Comparison of ENCODE assay signal across 15 cellular contexts in genomic region chr2:213016166-213016983, GRCh38.
DNase-seq lines count a peak whose midpoint lies in the region; ATAC-seq and TF ChIP-seq lines count a peak whose summit lies in the region.
"Had no signal": no experiment of that assay in that cellular context is flagged by ENCODE, and none has a peak within 500 bp of the region (broad histone marks: within the 10 kb centered on the region; RNA-seq: fewer than 3 reads in every experiment).

No MANE protein-coding gene starts in this region.

- peak overlapping the region; percentile 32 for H3K4me3 Mint-ChIP-seq in activated B cell treated with CpG ODN at 0.5 μM for 24 hours
- no peak overlapping the region for H3K4me3 Mint-ChIP-seq in stimulated activated memory B cell treated with anti-CD40 and anti-IgM and Interleukin-4, amounts not matched to agents 10 μg/mL and 1 μg/mL and 100 μg/mL, for 72 hours
- H3K4me3 Mint-ChIP-seq: neural crest cell had no signal

- no peak overlapping the region for H3K27ac ChIP-seq in mammary epithelial cell (ENCODE audit: insufficient read depth, low read depth, low read length)
- H3K27ac ChIP-seq: foreskin keratinocyte had no signal

- no peaks in the 10 kb centered on the region for H3K9me3 ChIP-seq in mammary epithelial cell (replicated peaks; ENCODE audit: insufficient read depth, low read length)
- H3K9me3 ChIP-seq in BE2C = no peaks in the 10 kb centered on the region

- CTCF ChIA-PET in activated B cell treated with CpG ODN at 0.5 μM for 24 hours (lab: Charles Lee) (no interaction called here), mammary epithelial cell (lab: Charles Lee; ENCODE audit: low non-redundant PET) (no interaction called here)

- H3K9ac ChIP-seq in mammary epithelial cell (ENCODE audit: insufficient read depth, low read length) = no peak overlapping the region

- H3K36me3 ChIP-seq in mammary epithelial cell (ENCODE audit: insufficient read depth, low read length) (peaks cover 4% of the 10 kb centered on the region), BE2C (no peaks in the 10 kb centered on the region)

- no peak for DNase-seq in GM12864 (ENCODE audit: low read depth)
- DNase-seq in activated B cell treated with CpG ODN at 0.5 μM for 24 hours = no peak
- no peak for DNase-seq in mammary epithelial cell
- DNase-seq in BE2C = no peak
- DNase-seq: activated naive CD4-positive, alpha-beta T cell treated with anti-CD3 and anti-CD28 coated beads, Interleukin-2, amount 50 U/mL, for 16 hours; KG1; NCI-H226 had no signal

- in situ Hi-C loops in mammary epithelial cell (cut with MboI; ENCODE audit: low sequenced_read_pairs in 2 of 2) = no loop called here

- no peak for TF ChIP-seq CTCF in GM12864 (IDR thresholded peaks at IDR 0.05; ENCODE audit: low read depth, low read length, missing control alignments)
- TF ChIP-seq CTCF in activated B cell treated with CpG ODN at 0.5 μM for 24 hours (IDR thresholded peaks at IDR 0.05) = no peak
- TF ChIP-seq CTCF in mammary epithelial cell (conservative IDR thresholded peaks at IDR 0.05 in 1 of 2, IDR thresholded peaks at IDR 0.05 in 1 of 2; ENCODE audit: extremely low read depth in 1 of 2, insufficient read depth in 1 of 2, low read depth in 1 of 2, low read length in 2 of 2) = no peak
- TF ChIP-seq CTCF in BE2C (IDR thresholded peaks at IDR 0.05; ENCODE audit: low read depth, low read length) = no peak

- H3K79me2 ChIP-seq in mammary epithelial cell (ENCODE audit: insufficient read depth, low read length) = no peaks in the 10 kb centered on the region

- peaks cover 38% of the 10 kb centered on the region for H3K4me1 Mint-ChIP-seq in activated B cell treated with CpG ODN at 0.5 μM for 24 hours
- peaks cover 18% of the 10 kb centered on the region for H3K4me1 Mint-ChIP-seq in stimulated activated memory B cell treated with anti-CD40 and anti-IgM and Interleukin-4, amounts not matched to agents 10 μg/mL and 1 μg/mL and 100 μg/mL, for 72 hours
- H3K4me1 Mint-ChIP-seq: neural crest cell had no signal

- POLR2A ChIA-PET in activated B cell treated with CpG ODN at 0.5 μM for 24 hours (lab: Charles Lee) = interaction anchor here (0.5 to 1.8 kb wide), 4 partner anchors 22 to 136 kb away, joined by 3 to 7 read pairs (median 4); partner anchors contain the start of gene IKZF2

- no peaks in the 10 kb centered on the region for H3K27me3 ChIP-seq in mammary epithelial cell (ENCODE audit: insufficient read depth, low read length)
- H3K27me3 ChIP-seq in BE2C = peaks cover 6% of the 10 kb centered on the region
- H3K27me3 ChIP-seq: foreskin keratinocyte had no signal

- H3K4me3 ChIP-seq in GM12864 (ENCODE audit: low read depth, low read length) (peak overlapping the region; percentile 12; the same call in 1 of the 2 replicates), mammary epithelial cell (replicated peaks in 1 of 3; ENCODE audit: insufficient read depth in 1 of 3, low read depth in 2 of 3, low read length in 3 of 3) (no peak overlapping the region), BE2C (ENCODE audit: low read depth, low read length) (no peak overlapping the region)
- H3K4me3 ChIP-seq: smooth muscle cell had no signal

- no peaks in the 10 kb centered on the region for H4K20me1 ChIP-seq in mammary epithelial cell (ENCODE audit: insufficient read depth, low read length)

- H3K36me3 Mint-ChIP-seq in activated B cell treated with CpG ODN at 0.5 μM for 24 hours (ENCODE audit: low read depth) = peaks cover 14% of the 10 kb centered on the region
- H3K36me3 Mint-ChIP-seq in stimulated activated memory B cell treated with anti-CD40 and anti-IgM and Interleukin-4, amounts not matched to agents 10 μg/mL and 1 μg/mL and 100 μg/mL, for 72 hours = peaks cover 4% of the 10 kb centered on the region

- WGBS in mammary epithelial cell (ENCODE audit: low coverage, missing lambda C conversion rate) = 97% methylated on average over 3 of the region's 3 CpGs

- H2AFZ ChIP-seq in mammary epithelial cell (ENCODE audit: low read depth, low read length) = no peak overlapping the region

- H3K4me2 ChIP-seq in mammary epithelial cell (ENCODE audit: insufficient read depth, low read depth, low read length) = no peak overlapping the region
- H3K4me2 ChIP-seq: smooth muscle cell had no signal

- intact Hi-C loops in activated B cell treated with CpG ODN at 0.5 μM for 24 hours (cut with micrococcal nuclease) (loop anchor here (5.0 kb wide), 1 partner anchor 216 kb away; no protein-coding TSS in a partner anchor), mammary epithelial cell (cut with micrococcal nuclease) (no loop called here)

- dilution Hi-C loops in mammary epithelial cell (cut with HindIII; ENCODE audit: low sequenced_read_pairs) = no loop called here

- peak overlapping the region; percentile 85 for H3K27ac Mint-ChIP-seq in activated B cell treated with CpG ODN at 0.5 μM for 24 hours
- no peak overlapping the region for H3K27ac Mint-ChIP-seq in stimulated activated memory B cell treated with anti-CD40 and anti-IgM and Interleukin-4, amounts not matched to agents 10 μg/mL and 1 μg/mL and 100 μg/mL, for 72 hours

- BruUV-seq in mammary epithelial cell (replicated peaks; lab: Mats Ljungman, UMichigan) = no TSS peak

- ATAC-seq in GM19372 (IDR thresholded peaks at IDR 0.05; ENCODE audit: low read depth, unreplicated experiment) = peak; percentile 32
- ATAC-seq in HG02885 (IDR thresholded peaks at IDR 0.05; ENCODE audit: poor library complexity, unreplicated experiment) = peak; percentile 40
- no peak for ATAC-seq in activated B cell treated with CpG ODN at 0.5 μM for 24 hours (ENCODE audit: low read depth)
- ATAC-seq in stimulated activated memory B cell treated with anti-CD40 and anti-IgM and Interleukin-4, amounts not matched to agents 10 μg/mL and 1 μg/mL and 100 μg/mL, for 72 hours = no peak
- ATAC-seq in HG02973 (IDR thresholded peaks at IDR 0.05; ENCODE audit: unreplicated experiment) = no peak
- ATAC-seq: foreskin keratinocyte, HCT116 had no signal

- no peaks in the 10 kb centered on the region for H3K9me3 Mint-ChIP-seq in activated B cell treated with CpG ODN at 0.5 μM for 24 hours
- H3K9me3 Mint-ChIP-seq in stimulated activated memory B cell treated with anti-CD40 and anti-IgM and Interleukin-4, amounts not matched to agents 10 μg/mL and 1 μg/mL and 100 μg/mL, for 72 hours = no peaks in the 10 kb centered on the region
- H3K9me3 Mint-ChIP-seq: neural crest cell had no signal

- no peaks in the 10 kb centered on the region for H3K27me3 Mint-ChIP-seq in activated B cell treated with CpG ODN at 0.5 μM for 24 hours
- no peaks in the 10 kb centered on the region for H3K27me3 Mint-ChIP-seq in stimulated activated memory B cell treated with anti-CD40 and anti-IgM and Interleukin-4, amounts not matched to agents 10 μg/mL and 1 μg/mL and 100 μg/mL, for 72 hours

- H3K4me1 ChIP-seq in mammary epithelial cell (ENCODE audit: insufficient read depth, low read length) (no peaks in the 10 kb centered on the region), BE2C (no peaks in the 10 kb centered on the region)
- H3K4me1 ChIP-seq: foreskin keratinocyte had no signal

Comparison
In these comparisons a context has a peak if more than half of its experiments do, and no peak if none do; other contexts are left out.
1. ATAC-seq: peak in GM19372 (single experiment) and HG02885 (single experiment); none in activated B cell treated with CpG ODN at 0.5 μM for 24 hours (single experiment), stimulated activated memory B cell treated with anti-CD40 and anti-IgM and Interleukin-4, amounts not matched to agents 10 μg/mL and 1 μg/mL and 100 μg/mL, for 72 hours (single experiment) and HG02973 (single experiment).